In the genomic region with DNA sequence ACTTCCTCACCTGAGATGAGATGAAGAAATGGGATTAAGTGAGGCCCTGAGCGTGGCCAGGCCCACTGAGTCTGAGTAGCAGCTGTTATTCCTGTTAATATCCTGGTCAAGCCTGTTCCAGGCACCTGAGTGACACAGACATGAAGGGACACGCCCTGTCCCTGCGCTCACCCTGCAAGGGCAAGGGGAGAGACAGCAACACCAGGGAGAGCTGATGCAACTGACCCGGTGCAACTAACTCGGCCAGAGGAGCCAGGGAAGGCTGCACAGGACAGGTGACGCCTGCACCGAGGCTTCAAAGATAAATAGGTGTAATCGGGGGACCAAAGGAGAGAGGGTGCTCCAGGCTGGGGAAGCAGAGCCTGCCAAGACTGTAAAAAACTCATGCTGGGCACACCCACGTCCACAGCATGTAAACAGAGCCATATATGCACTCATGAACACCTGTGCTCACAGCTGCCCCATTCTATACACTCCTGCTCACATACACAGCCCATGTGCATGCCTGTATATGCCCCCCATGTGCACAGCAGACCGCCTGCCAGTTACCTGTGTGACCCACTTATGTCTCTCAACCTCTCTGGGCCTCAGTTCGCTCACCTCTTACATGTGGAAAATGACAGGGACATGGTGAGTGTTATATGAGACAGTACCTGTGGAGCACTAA, we compare ENCODE assay signal across 13 cellular contexts. TPM values are rescaled to one million over a fixed set of nuclear protein-coding genes. Genes with fewer than 3 reads are reported as not detected.
DNase-seq lines count a peak whose midpoint lies in the region; ATAC-seq and TF ChIP-seq lines count a peak whose summit lies in the region.
"Had no signal": no experiment of that assay in that cellular context is flagged by ENCODE, and none has a peak within 500 bp of the region (broad histone marks: within the 10 kb centered on the region; RNA-seq: fewer than 3 reads in every experiment).

No MANE protein-coding gene starts in this region.

- H3K9me3 ChIP-seq in lower lobe of right lung, result no peaks in the 10 kb centered on the region
- H3K9me3 ChIP-seq: heart left ventricle had no signal

- H3K4me3 ChIP-seq in lower lobe of right lung, result no peak overlapping the region
- H3K4me3 ChIP-seq: heart left ventricle had no signal

- intact Hi-C loops in lower lobe of right lung (cut with DNase I), result no loop called here

- TF ChIP-seq CTCF in 22Rv1 (IDR thresholded peaks at IDR 0.05) (no peak), lower lobe of right lung (IDR thresholded peaks at IDR 0.05) (no peak)

- in situ Hi-C loops in T47D (cut with HindIII; ENCODE audit: low pct_unique_long_range_greater_than_20kb, low sequenced_read_pairs), result no loop called here

- DNase-seq in HT-29 (ENCODE audit: low spot score) (peak; percentile 48), T47D (ENCODE audit: low read depth in 1 of 2, low spot score in 1 of 2) (peak; percentile 31 to 89), lower lobe of right lung (peak; percentile 68), RPMI8226 (no peak), GOT3 (lab: John Stamatoyannopoulos, UW) (no peak), NCI-H2029 (lab: John Stamatoyannopoulos, UW) (no peak)
- DNase-seq in stimulated activated CD4-positive, alpha-beta T cell treated with anti-CD3 and anti-CD28 coated beads, Interleukin-15, amount 100 ng/mL, for 24 hours, result no peak
- DNase-seq: activated CD4-positive, alpha-beta T cell treated with anti-CD3 and anti-CD28 coated beads for 48 hours; activated T-cell treated with anti-CD3 and anti-CD28 coated beads, Interleukin-2, amount 50 U/mL, for 72 hours; heart left ventricle; NCI-H526 treated with DMSO at 0.1 percent for 48 hours had no signal

- H3K27me3 ChIP-seq in lower lobe of right lung (ENCODE audit: low read depth), result no peaks in the 10 kb centered on the region
- H3K27me3 ChIP-seq: heart left ventricle had no signal

- H3K27ac ChIP-seq in 22Rv1 (peak overlapping the region; percentile 84), lower lobe of right lung (no peak overlapping the region)
- H3K27ac ChIP-seq: heart left ventricle, parathyroid adenoma had no signal

- ATAC-seq in lower lobe of right lung, result peak; percentile 56 to 73

- H3K36me3 ChIP-seq in lower lobe of right lung, result no peaks in the 10 kb centered on the region
- H3K36me3 ChIP-seq: heart left ventricle had no signal

- H3K4me1 ChIP-seq in lower lobe of right lung, result no peaks in the 10 kb centered on the region
- H3K4me1 ChIP-seq: parathyroid adenoma had no signal

RNA-seq across cellular contexts. Expression of a gene that starts 22.8 kb away (rescaled TPM):
- 23.5 and 29.6 TPM in 2 replicates for total RNA-seq in HT-29 (2014; rRNA removed; shearing (Covaris generic))
- total RNA-seq in lower lobe of right lung, result 7.1 TPM

RNA-seq across cellular contexts. Expression of a gene that starts 38.2 kb away (rescaled TPM):
- not detected in 2 replicates for total RNA-seq in HT-29 (2014; rRNA removed; shearing (Covaris generic))
- total RNA-seq in lower lobe of right lung, result not detected
- total RNA-seq: heart left ventricle had no signal

RNA-seq across cellular contexts. Expression of a gene that starts 59.2 kb away (rescaled TPM):
- total RNA-seq in HT-29 (2014; rRNA removed; shearing (Covaris generic)), result 17.8 and 19.6 TPM in 2 replicates
- total RNA-seq in lower lobe of right lung, result 18.3 TPM

Comparison
In these comparisons a context has a peak if more than half of its experiments do, and no peak if none do; other contexts are left out.
1. DNase-seq: peak in HT-29 (single experiment), T47D (2 of 2) and lower lobe of right lung (single experiment); none in RPMI8226 (single experiment), stimulated activated CD4-positive, alpha-beta T cell treated with anti-CD3 and anti-CD28 coated beads, Interleukin-15, amount 100 ng/mL, for 24 hours (single experiment), GOT3 (single experiment) and NCI-H2029 (single experiment).